In genomic region chr5:151040211-151040747, GRCh38 we compare ENCODE assay signal across 11 cellular contexts. TPM values are rescaled to one million over a fixed set of nuclear protein-coding genes. Genes with fewer than 3 reads are reported as not detected.
A peak's percentile ranks its signal among the peaks of the same experiment; 100 is the strongest.
DNase-seq lines count a peak whose midpoint lies in the region; ATAC-seq and TF ChIP-seq lines count a peak whose summit lies in the region.
"Had no signal": no experiment of that assay in that cellular context is flagged by ENCODE, and none has a peak within 500 bp of the region (broad histone marks: within the 10 kb centered on the region; RNA-seq: fewer than 3 reads in every experiment).

No MANE protein-coding gene starts in this region.

- no peak overlapping the region for H3K4me2 ChIP-seq in smooth muscle cell
- H3K4me2 ChIP-seq: KMS-11 had no signal

- H3K36me3 Mint-ChIP-seq in activated CD8-positive, alpha-beta T cell treated with anti-CD3 and anti-CD28 coated beads for 36 hours (ENCODE audit: low read depth): peaks cover 65% of the 10 kb centered on the region

- H3K4me3 ChIP-seq in breast epithelium (no peak overlapping the region), right atrium auricular region (no peak overlapping the region), smooth muscle cell (no peak overlapping the region), WERI-Rb-1 (ENCODE audit: low read depth, low read length) (no peak overlapping the region)
- H3K4me3 ChIP-seq: ascending aorta had no signal

- CTCF ChIA-PET in activated CD8-positive, alpha-beta T cell treated with anti-CD3 and anti-CD28 coated beads for 36 hours (lab: Charles Lee): interaction anchor here (0.9 to 2.5 kb wide), 5 partner anchors 11 to 125 kb away, joined by 3 to 18 read pairs (median 5); no protein-coding TSS in a partner anchor

- H3K27ac Mint-ChIP-seq in activated CD8-positive, alpha-beta T cell treated with anti-CD3 and anti-CD28 coated beads for 36 hours: no peak overlapping the region

- no peaks in the 10 kb centered on the region for H3K79me2 ChIP-seq in smooth muscle cell (ENCODE audit: low read depth)

- H3F3A ChIP-seq in smooth muscle cell (ENCODE audit: low read depth): no peaks in the 10 kb centered on the region

- peak overlapping the region; percentile 72 to 78 for H3K27ac ChIP-seq in breast epithelium
- H3K27ac ChIP-seq in right atrium auricular region: peak overlapping the region; percentile 24 to 76
- peak overlapping the region; percentile 37 for H3K27ac ChIP-seq in smooth muscle cell (ENCODE audit: low read depth)
- H3K27ac ChIP-seq in WERI-Rb-1: no peak overlapping the region
- H3K27ac ChIP-seq: KMS-11 had no signal

- peaks cover 5% of the 10 kb centered on the region for H4K20me1 ChIP-seq in smooth muscle cell (ENCODE audit: low read depth)

- DNase-seq in HK-2 (ENCODE audit: unreplicated experiment) (peak; percentile 43), breast epithelium (ENCODE audit: low spot score in 2 of 2) (no peak), right atrium auricular region (ENCODE audit: low spot score) (no peak), smooth muscle cell (lab: John Stamatoyannopoulos, UW; ENCODE audit: unreplicated experiment) (no peak), NCI-H1930 (lab: John Stamatoyannopoulos, UW) (no peak), WERI-Rb-1 (no peak)
- DNase-seq in activated CD8-positive, alpha-beta T cell treated with anti-CD3 and anti-CD28 coated beads for 36 hours: no peak
- DNase-seq: stimulated activated naive CD4-positive, alpha-beta T cell treated with Interleukin-2 at 50 U/mL for 16 hours had no signal

- WGBS in smooth muscle cell (ENCODE audit: low lambda C conversion rate): 83% methylated on average over 8 of the region's 8 CpGs

- H2AFZ ChIP-seq in smooth muscle cell (ENCODE audit: low read depth): no peak overlapping the region

- H3K27me3 ChIP-seq in breast epithelium: no peaks in the 10 kb centered on the region
- H3K27me3 ChIP-seq in right atrium auricular region: no peaks in the 10 kb centered on the region
- no peaks in the 10 kb centered on the region for H3K27me3 ChIP-seq in smooth muscle cell (ENCODE audit: low read depth)
- no peaks in the 10 kb centered on the region for H3K27me3 ChIP-seq in WERI-Rb-1 (ENCODE audit: insufficient read depth, low read depth, severe bottlenecking)
- H3K27me3 ChIP-seq: ascending aorta had no signal

- intact Hi-C loops in breast epithelium (cut with DNase I; ENCODE audit: low total_unique reads): no loop called here
- intact Hi-C loops in activated CD8-positive, alpha-beta T cell treated with anti-CD3 and anti-CD28 coated beads for 36 hours (cut with micrococcal nuclease): no loop called here

- TF ChIP-seq CTCF in breast epithelium (IDR thresholded peaks at IDR 0.05): no peak
- TF ChIP-seq CTCF in right atrium auricular region (IDR thresholded peaks at IDR 0.05): no peak
- TF ChIP-seq CTCF in smooth muscle cell (IDR thresholded peaks at IDR 0.05; ENCODE audit: borderline replicate concordance, insufficient read depth, poor library complexity, severe bottlenecking): no peak
- no peak for TF ChIP-seq CTCF in activated CD8-positive, alpha-beta T cell treated with anti-CD3 and anti-CD28 coated beads for 36 hours (IDR thresholded peaks at IDR 0.05)
- TF ChIP-seq CTCF in WERI-Rb-1 (IDR thresholded peaks at IDR 0.05; ENCODE audit: low read depth, low read length): no peak

- H3K4me1 ChIP-seq in breast epithelium (no peaks in the 10 kb centered on the region), right atrium auricular region (peaks cover 0 to 39% of the 10 kb centered on the region in 2 donors), smooth muscle cell (ENCODE audit: low read depth) (no peaks in the 10 kb centered on the region)

- no peak for TF ChIP-seq POLR2A in breast epithelium (IDR thresholded peaks at IDR 0.05)

- H3K36me3 ChIP-seq in breast epithelium: peaks cover 8% of the 10 kb centered on the region
- peaks cover 62% of the 10 kb centered on the region for H3K36me3 ChIP-seq in right atrium auricular region
- H3K36me3 ChIP-seq in smooth muscle cell (ENCODE audit: low read depth): no peaks in the 10 kb centered on the region
- H3K36me3 ChIP-seq in WERI-Rb-1: peaks cover 24% of the 10 kb centered on the region

- H3K4me3 Mint-ChIP-seq in activated CD8-positive, alpha-beta T cell treated with anti-CD3 and anti-CD28 coated beads for 36 hours: no peak overlapping the region

- no peak for ATAC-seq in activated CD8-positive, alpha-beta T cell treated with anti-CD3 and anti-CD28 coated beads for 36 hours
- no peak for ATAC-seq in HG02973 (IDR thresholded peaks at IDR 0.05; ENCODE audit: unreplicated experiment)

- H3K9me3 ChIP-seq in breast epithelium: no peaks in the 10 kb centered on the region
- no peaks in the 10 kb centered on the region for H3K9me3 ChIP-seq in right atrium auricular region
- H3K9me3 ChIP-seq in smooth muscle cell (replicated peaks; ENCODE audit: low read depth): no peaks in the 10 kb centered on the region
- H3K9me3 ChIP-seq in WERI-Rb-1 (ENCODE audit: severe bottlenecking): no peaks in the 10 kb centered on the region
- H3K9me3 ChIP-seq: ascending aorta had no signal

- POLR2A ChIA-PET in activated CD8-positive, alpha-beta T cell treated with anti-CD3 and anti-CD28 coated beads for 36 hours (lab: Charles Lee): interaction anchor here (1.4 kb wide), 1 partner anchor 9 kb away, joined by 3 read pairs; no protein-coding TSS in a partner anchor

- peaks cover 6% of the 10 kb centered on the region for H3K4me1 Mint-ChIP-seq in activated CD8-positive, alpha-beta T cell treated with anti-CD3 and anti-CD28 coated beads for 36 hours (ENCODE audit: low read depth)

- no peaks in the 10 kb centered on the region for H3K27me3 Mint-ChIP-seq in activated CD8-positive, alpha-beta T cell treated with anti-CD3 and anti-CD28 coated beads for 36 hours

- no peak overlapping the region for H3K9ac ChIP-seq in smooth muscle cell (ENCODE audit: low read depth)
- H3K9ac ChIP-seq: KMS-11 had no signal

- H3K9me3 Mint-ChIP-seq in activated CD8-positive, alpha-beta T cell treated with anti-CD3 and anti-CD28 coated beads for 36 hours: no peaks in the 10 kb centered on the region

RNA-seq across cellular contexts. Expression of gene GPX3, which starts 19.9 kb away (rescaled TPM):
- total RNA-seq in breast epithelium: 1,000 to 10,000 TPM; 1,215 to 5,290 (median 2,830) TPM
- total RNA-seq in right atrium auricular region: 1,000 to 10,000 TPM; 2,222 to 2,480 TPM
- 32.6 and 36.7 TPM in 2 replicates for total RNA-seq in smooth muscle cell
- polyA plus RNA-seq in smooth muscle cell: 59.3 and 67.5 TPM in 2 replicates
- not detected for total RNA-seq in activated CD8-positive, alpha-beta T cell treated with anti-CD3 and anti-CD28 coated beads for 36 hours

RNA-seq across cellular contexts. Expression of gene TNIP1, which starts 40.6 kb away (rescaled TPM):
- total RNA-seq in breast epithelium (100 to 1,000 TPM in 1 of 3 donors, 10 to 100 TPM in 2; 65.3 to 221 (median 91.8) TPM), right atrium auricular region (10 to 100 TPM; 68.9 to 92.6 TPM), smooth muscle cell (45.7 and 51.4 TPM in 2 replicates)
- polyA plus RNA-seq in smooth muscle cell: 64.4 and 73.7 TPM in 2 replicates
- 100 to 1,000 TPM; 222 TPM for total RNA-seq in activated CD8-positive, alpha-beta T cell treated with anti-CD3 and anti-CD28 coated beads for 36 hours

Comparison
In these comparisons a context has a peak if more than half of its experiments do, and no peak if none do; other contexts are left out.
1. RNA of gene GPX3, which starts 19.9 kb away (total RNA-seq): 1,215 to 5,290 TPM in breast epithelium and 2,222 to 2,480 TPM in right atrium auricular region; 32.6 to 36.7 TPM in smooth muscle cell and not detected in activated CD8-positive, alpha-beta T cell treated with anti-CD3 and anti-CD28 coated beads for 36 hours; every median in the first group is over 10 times any median in the second.